ENCODE assay signal across 14 cellular contexts in the genomic region with DNA sequence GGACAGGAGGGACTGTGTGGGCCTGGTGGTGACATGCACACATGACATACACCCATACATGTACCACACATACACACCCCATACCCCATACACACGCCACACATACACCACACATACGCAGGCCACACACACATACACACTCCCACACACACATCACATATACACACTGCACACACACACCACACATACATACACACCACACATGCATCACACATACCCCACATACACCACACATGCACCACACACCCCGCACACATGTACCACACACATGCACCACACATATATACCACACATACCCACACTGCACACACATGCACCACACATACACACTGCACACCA.
A peak's percentile ranks its signal among the peaks of the same experiment; 100 is the strongest.
DNase-seq lines count a peak whose midpoint lies in the region; ATAC-seq and TF ChIP-seq lines count a peak whose summit lies in the region.
"Had no signal": no experiment of that assay in that cellular context is flagged by ENCODE, and none has a peak within 500 bp of the region (broad histone marks: within the 10 kb centered on the region; RNA-seq: fewer than 3 reads in every experiment).

No MANE protein-coding gene starts in this region.

- intact Hi-C loops in upper lobe of right lung (cut with DNase I) = no loop called here

- no peak overlapping the region for H3K4me3 Mint-ChIP-seq in neural progenitor cell
- H3K4me3 Mint-ChIP-seq: CD4-positive, CD25-positive, alpha-beta regulatory T cell; H9 had no signal

- peaks cover 11% of the 10 kb centered on the region for H3K27me3 Mint-ChIP-seq in neural progenitor cell (ENCODE audit: insufficient read depth, low read depth)

- ATAC-seq in upper lobe of right lung (peak; percentile 7), GM21367 (IDR thresholded peaks at IDR 0.05; ENCODE audit: unreplicated experiment) (no peak)

- TF ChIP-seq CTCF in HEK293 (tag by site-specific recombination; IDR thresholded peaks at IDR 0.05) (no peak; the same call in 1 of the 2 replicates), neural progenitor cell (IDR thresholded peaks at IDR 0.05) (no peak), upper lobe of right lung (IDR thresholded peaks at IDR 0.05) (no peak)

- no peaks in the 10 kb centered on the region for H3K79me2 ChIP-seq in neural progenitor cell (ENCODE audit: low read depth)

- H4K20me1 ChIP-seq in neural progenitor cell (ENCODE audit: low read depth) = no peaks in the 10 kb centered on the region

- no peaks in the 10 kb centered on the region for H3F3A ChIP-seq in neural progenitor cell (ENCODE audit: low read depth)

- H3K4me3 ChIP-seq in HEK293 (ENCODE audit: low read depth, low read length) (no peak overlapping the region), NT2/D1 (ENCODE audit: insufficient read length, low read depth) (no peak overlapping the region), neural progenitor cell (no peak overlapping the region), upper lobe of right lung (no peak overlapping the region)
- H3K4me3 ChIP-seq: BLaER1 treated with 17β-estradiol and CSF1 and Interleukin-3, amounts not matched to agents 10 nM and 100 nM; GM23248 had no signal

- no peaks in the 10 kb centered on the region for H3K4me1 ChIP-seq in HEK293 (ENCODE audit: control insufficient read depth, insufficient read depth, low read length)
- peaks cover 15% of the 10 kb centered on the region for H3K4me1 ChIP-seq in NT2/D1 (ENCODE audit: insufficient read depth, insufficient read length)
- no peaks in the 10 kb centered on the region for H3K4me1 ChIP-seq in neural progenitor cell
- H3K4me1 ChIP-seq in upper lobe of right lung = no peaks in the 10 kb centered on the region

- H3K27ac ChIP-seq in HEK293 (ENCODE audit: extremely low read depth, low read depth, low read length) = no peak overlapping the region
- no peak overlapping the region for H3K27ac ChIP-seq in neural progenitor cell
- no peak overlapping the region for H3K27ac ChIP-seq in upper lobe of right lung
- H3K27ac ChIP-seq: BLaER1 treated with 17β-estradiol and CSF1 and Interleukin-3, amounts not matched to agents 10 nM and 100 nM; GM23248 had no signal

- peaks cover 4% of the 10 kb centered on the region for H3K4me1 Mint-ChIP-seq in neural progenitor cell
- H3K4me1 Mint-ChIP-seq: CD4-positive, CD25-positive, alpha-beta regulatory T cell had no signal

- H3K9ac ChIP-seq in NT2/D1 (ENCODE audit: insufficient read length, low read depth) (peak overlapping the region; percentile 34), neural progenitor cell (no peak overlapping the region)
- H3K9ac ChIP-seq: BLaER1 treated with 17β-estradiol and CSF1 and Interleukin-3, amounts not matched to agents 10 nM and 100 nM; GM23248 had no signal

- no peak overlapping the region for H3K4me2 ChIP-seq in neural progenitor cell
- H3K4me2 ChIP-seq: BLaER1 treated with 17β-estradiol and CSF1 and Interleukin-3, amounts not matched to agents 10 nM and 100 nM had no signal

- H3K27ac Mint-ChIP-seq in neural progenitor cell = peak overlapping the region; percentile 13
- H3K27ac Mint-ChIP-seq: CD4-positive, CD25-positive, alpha-beta regulatory T cell; H9 had no signal

- H3K36me3 ChIP-seq in HEK293 (ENCODE audit: control insufficient read depth in 2 of 2, insufficient read depth in 1 of 2, low read length in 2 of 2) (no peaks in the 10 kb centered on the region), NT2/D1 (ENCODE audit: insufficient read depth, insufficient read length, low read length) (no peaks in the 10 kb centered on the region), neural progenitor cell (no peaks in the 10 kb centered on the region), upper lobe of right lung (no peaks in the 10 kb centered on the region)
- H3K36me3 ChIP-seq: BLaER1 treated with 17β-estradiol and CSF1 and Interleukin-3, amounts not matched to agents 10 nM and 100 nM had no signal

- H3K36me3 Mint-ChIP-seq in neural progenitor cell = no peaks in the 10 kb centered on the region
- H3K36me3 Mint-ChIP-seq: CD4-positive, CD25-positive, alpha-beta regulatory T cell had no signal

- DNase-seq in NT2/D1 (ENCODE audit: low read depth, low spot score) = no peak
- no peak for DNase-seq in neural progenitor cell (ENCODE audit: low spot score)
- DNase-seq in upper lobe of right lung = no peak
- DNase-seq in GM03348 (ENCODE audit: low spot score) = no peak
- no peak for DNase-seq in hepatic stellate cell (ENCODE audit: low spot score)
- DNase-seq: ACHN; CD4-positive, CD25-positive, alpha-beta regulatory T cell; DMS53; GF-D8; GM23248; H9 had no signal

- H3K27me3 ChIP-seq in NT2/D1 (ENCODE audit: insufficient read depth, insufficient read length) (no peaks in the 10 kb centered on the region), neural progenitor cell (no peaks in the 10 kb centered on the region), upper lobe of right lung (peaks cover 4% of the 10 kb centered on the region)
- H3K27me3 ChIP-seq: BLaER1 treated with 17β-estradiol and CSF1 and Interleukin-3, amounts not matched to agents 10 nM and 100 nM had no signal

- H3K9me3 Mint-ChIP-seq in neural progenitor cell = no peaks in the 10 kb centered on the region
- H3K9me3 Mint-ChIP-seq: H9 had no signal

- CTCF ChIA-PET in HEK293 (lab: Yijun Ruan, JAX) = interaction anchor here (0.8 to 2.4 kb wide), 3 partner anchors 9 to 304 kb away, joined by 3 to 7 read pairs (median 3); no protein-coding TSS in a partner anchor

- POLR2A ChIA-PET in HEK293 (lab: Yijun Ruan, JAX) = no interaction called here

- H3K9me3 ChIP-seq in HEK293 (ENCODE audit: control insufficient read depth, insufficient read depth, low read depth, low read length) = no peaks in the 10 kb centered on the region
- no peaks in the 10 kb centered on the region for H3K9me3 ChIP-seq in NT2/D1 (ENCODE audit: insufficient read depth, low read length)
- H3K9me3 ChIP-seq in neural progenitor cell (ENCODE audit: low read depth) = no peaks in the 10 kb centered on the region
- H3K9me3 ChIP-seq in upper lobe of right lung = no peaks in the 10 kb centered on the region

- no peak overlapping the region for H2AFZ ChIP-seq in neural progenitor cell (replicated peaks)
- H2AFZ ChIP-seq: GM23248 had no signal

TF ChIP-seq in HEK293, 187 proteins besides CTCF, POLR2A, EP300 and RAD21 (continues in another document):
- peak; percentile 65 for TF ChIP-seq EGR2 (tag by site-specific recombination; IDR thresholded peaks at IDR 0.05; ENCODE audit: low read depth)
- TF ChIP-seq ZNF280C (tag by site-specific recombination; IDR thresholded peaks at IDR 0.05) = peak; percentile 90; the same call in 1 of the 2 replicates
- no peak for TF ChIP-seq ZNF677 (tag by site-specific recombination; IDR thresholded peaks at IDR 0.05)
- TF ChIP-seq ZNF830 (tag by site-specific recombination; IDR thresholded peaks at IDR 0.05; ENCODE audit: low read depth) = no peak
- TF ChIP-seq IKZF3 (tag by site-specific recombination; IDR thresholded peaks at IDR 0.05) = no peak
- TF ChIP-seq, protein P1, sequence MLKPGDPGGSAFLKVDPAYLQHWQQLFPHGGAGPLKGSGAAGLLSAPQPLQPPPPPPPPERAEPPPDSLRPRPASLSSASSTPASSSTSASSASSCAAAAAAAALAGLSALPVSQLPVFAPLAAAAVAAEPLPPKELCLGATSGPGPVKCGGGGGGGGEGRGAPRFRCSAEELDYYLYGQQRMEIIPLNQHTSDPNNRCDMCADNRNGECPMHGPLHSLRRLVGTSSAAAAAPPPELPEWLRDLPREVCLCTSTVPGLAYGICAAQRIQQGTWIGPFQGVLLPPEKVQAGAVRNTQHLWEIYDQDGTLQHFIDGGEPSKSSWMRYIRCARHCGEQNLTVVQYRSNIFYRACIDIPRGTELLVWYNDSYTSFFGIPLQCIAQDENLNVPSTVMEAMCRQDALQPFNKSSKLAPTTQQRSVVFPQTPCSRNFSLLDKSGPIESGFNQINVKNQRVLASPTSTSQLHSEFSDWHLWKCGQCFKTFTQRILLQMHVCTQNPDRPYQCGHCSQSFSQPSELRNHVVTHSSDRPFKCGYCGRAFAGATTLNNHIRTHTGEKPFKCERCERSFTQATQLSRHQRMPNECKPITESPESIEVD (tag by site-specific recombination; IDR thresholded peaks at IDR 0.05) = no peak
- TF ChIP-seq WT1 (tag by site-specific recombination; IDR thresholded peaks at IDR 0.05) = no peak
- TF ChIP-seq ZNF248 (tag by site-specific recombination; IDR thresholded peaks at IDR 0.05) = peak; percentile 80; the same call in 1 of the 2 replicates
- TF ChIP-seq ZNF785 (tag by site-specific recombination; IDR thresholded peaks at IDR 0.05) = peak; percentile 65; the same call in 1 of the 2 replicates
- TF ChIP-seq ZNF621 (tag by site-specific recombination; IDR thresholded peaks at IDR 0.05) = 0 out of 2 replicates have a peak, but pooled peaks have one; percentile 23
- TF ChIP-seq ZNF48 (tag by site-specific recombination; IDR thresholded peaks at IDR 0.05) = no peak
- no peak for TF ChIP-seq ZNF10 (tag by site-specific recombination; IDR thresholded peaks at IDR 0.05)
- TF ChIP-seq ZNF366 (tag by site-specific recombination; conservative IDR thresholded peaks at IDR 0.05) = no peak
